ENCODE assay signal across 1 cellular context in the genomic region with DNA sequence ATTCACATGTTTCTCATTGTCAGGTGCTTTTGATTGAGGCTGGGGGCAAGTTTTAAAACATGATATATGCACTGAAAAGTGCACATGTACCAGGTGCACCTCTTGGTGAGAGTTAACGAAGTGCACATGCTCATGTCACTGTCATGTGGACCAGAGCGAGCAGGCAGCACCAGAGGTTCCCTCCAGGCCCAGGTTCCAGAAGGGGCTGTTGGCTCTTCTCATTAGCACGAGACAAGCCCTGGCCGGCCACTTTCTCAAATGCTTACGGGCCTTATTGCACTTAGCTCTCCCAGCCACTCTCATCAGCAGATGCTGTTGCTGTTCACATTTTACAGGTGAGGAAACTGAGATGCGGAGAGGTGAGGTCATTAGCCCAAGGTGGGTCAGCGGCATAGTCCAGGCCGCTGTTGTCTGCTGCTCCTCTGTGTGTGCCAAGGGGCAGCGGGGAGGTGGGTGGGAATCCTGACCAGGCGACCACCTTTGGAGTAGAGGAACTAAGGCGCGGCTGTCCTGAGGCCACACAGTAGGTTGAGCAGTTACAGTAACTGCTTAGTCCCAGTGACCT.
TF ChIP-seq lines count a peak whose summit lies in the region.

No MANE protein-coding gene starts in this region.

TF ChIP-seq in HepG2, 621 proteins besides CTCF, POLR2A, EP300 and RAD21:
- TF ChIP-seq ZNF292 (CRISPR knock-in tag; IDR thresholded peaks at IDR 0.05; ENCODE audit: borderline replicate concordance, low read depth) (no peak), FOXK1 (CRISPR knock-in tag; IDR thresholded peaks at IDR 0.05; ENCODE audit: borderline replicate concordance, low read depth) (no peak), MNT (IDR thresholded peaks at IDR 0.05) (peak; percentile 28; the same call in 1 of the 2 replicates)
TF ChIP-seq in HepG2: peak in this region for 1.
